In genomic region chr4:5050520-5050955, GRCh38 we compare ENCODE assay signal across 8 cellular contexts. TPM values are rescaled to one million over a fixed set of nuclear protein-coding genes. Genes with fewer than 3 reads are reported as not detected.
DNase-seq lines count a peak whose midpoint lies in the region; ATAC-seq and TF ChIP-seq lines count a peak whose summit lies in the region.

No MANE protein-coding gene starts in this region.

- TF ChIP-seq RAD21 in IMR-90 (IDR thresholded peaks at IDR 0.05; ENCODE audit: low read length): peak; percentile 90

- CTCF ChIA-PET in activated CD4-positive, alpha-beta memory T cell treated with anti-CD3 and anti-CD28 coated beads for 36 hours (lab: Charles Lee): interaction anchor here (0.5 to 1.2 kb wide), 3 partner anchors 408 to 762 kb away, joined by 3 to 4 read pairs (median 3); no protein-coding TSS in a partner anchor
- CTCF ChIA-PET in activated CD4-positive, alpha-beta memory T cell treated with anti-CD3 and anti-CD28 coated beads, Interleukin-2, amount 10 ng/mL, durations not matched to agents 7 days and 5 days (lab: Charles Lee): interaction anchor here (0.9 kb wide), 1 partner anchor 762 kb away, joined by 3 read pairs; no protein-coding TSS in a partner anchor
- CTCF ChIA-PET in IMR-90 (lab: Yijun Ruan, JAX): interaction anchor here (0.9 to 1.6 kb wide), 6 partner anchors 13 to 359 kb away, joined by 3 to 5 read pairs (median 4); no protein-coding TSS in a partner anchor

- 0 out of 2 replicates have a peak overlapping the region, but pooled peaks have one; percentile 7 for H3K18ac ChIP-seq in IMR-90 (ENCODE audit: low read depth, low read length)

- H2BK5ac ChIP-seq in IMR-90 (ENCODE audit: low read depth, low read length, poor library complexity, severe bottlenecking): no peak overlapping the region

- ATAC-seq in IMR-90 (ENCODE audit: low read depth): peak; percentile 76

- peak overlapping the region; percentile 53 for H3K4me3 ChIP-seq in IMR-90 (ENCODE audit: insufficient read depth, low read depth, low read length)

- peak overlapping the region; percentile 70 for H2AK9ac ChIP-seq in IMR-90 (replicated peaks; ENCODE audit: low read depth, low read length, poor library complexity)

- peak overlapping the region; percentile 78 to 91 for H4K8ac ChIP-seq in IMR-90 (ENCODE audit: low read depth in 2 of 2, low read length in 2 of 2)

- H3K79me1 ChIP-seq in IMR-90 (ENCODE audit: low read depth in 1 of 2, low read length in 2 of 2): peaks cover 0 to 20% of the 10 kb centered on the region in 2 experiments; a peak in 3 of 4 replicates

- TF ChIP-seq POLR2A in IMR-90 (IDR thresholded peaks at IDR 0.05; ENCODE audit: low read depth, low read length): peak; percentile 6; the same call in 1 of the 2 replicates

- 0 out of 2 replicates have a peak overlapping the region, but pooled peaks have one; percentile 49 for H2AK5ac ChIP-seq in IMR-90 (ENCODE audit: low read depth, low read length)

- peak overlapping the region; percentile 96 for H3K14ac ChIP-seq in IMR-90 (replicated peaks; ENCODE audit: low read depth, low read length)

- dilution Hi-C loops in IMR-90 (cut with HindIII; ENCODE audit: low sequenced_read_pairs, unreplicated experiment): no loop called here

- BruUV-seq in IMR-90 (replicated peaks; lab: Mats Ljungman, UMichigan): no TSS peak

- peak overlapping the region; percentile 89 for H4K91ac ChIP-seq in IMR-90 (ENCODE audit: insufficient read depth, low read depth, low read length)

- no peak overlapping the region; the same call in 1 of the 2 replicates for H2BK20ac ChIP-seq in IMR-90 (ENCODE audit: low read depth, low read length)

- peak overlapping the region; percentile 93 for H3K23ac ChIP-seq in IMR-90 (ENCODE audit: low read depth, low read length)

- peaks cover 5% of the 10 kb centered on the region for H3K4me1 Mint-ChIP-seq in activated CD4-positive, alpha-beta memory T cell treated with anti-CD3 and anti-CD28 coated beads for 36 hours (ENCODE audit: low read depth)
- peaks cover 10% of the 10 kb centered on the region for H3K4me1 Mint-ChIP-seq in activated CD4-positive, alpha-beta memory T cell treated with anti-CD3 and anti-CD28 coated beads, Interleukin-2, amount 10 ng/mL, durations not matched to agents 7 days and 5 days

- peak overlapping the region; percentile 61 for H3K27ac ChIP-seq in IMR-90 (ENCODE audit: insufficient read depth, low read length)

- in situ Hi-C loops in IMR-90 (cut with MboI; ENCODE audit: low sequenced_read_pairs): no loop called here

- peak overlapping the region; percentile 67; the same call in 1 of the 3 replicates for H2BK15ac ChIP-seq in IMR-90 (ENCODE audit: low read depth, low read length)

- H3K27me3 Mint-ChIP-seq in activated CD4-positive, alpha-beta memory T cell treated with anti-CD3 and anti-CD28 coated beads for 36 hours: peaks cover 51% of the 10 kb centered on the region
- H3K27me3 Mint-ChIP-seq in activated CD4-positive, alpha-beta memory T cell treated with anti-CD3 and anti-CD28 coated beads, Interleukin-2, amount 10 ng/mL, durations not matched to agents 7 days and 5 days: peaks cover 38% of the 10 kb centered on the region

- POLR2A ChIA-PET in activated CD4-positive, alpha-beta memory T cell treated with anti-CD3 and anti-CD28 coated beads for 36 hours (lab: Charles Lee): no interaction called here
- POLR2A ChIA-PET in activated CD4-positive, alpha-beta memory T cell treated with anti-CD3 and anti-CD28 coated beads, Interleukin-2, amount 10 ng/mL, durations not matched to agents 7 days and 5 days (lab: Charles Lee): no interaction called here
- POLR2A ChIA-PET in IMR-90 (lab: Charles Lee; ENCODE audit: unreplicated experiment): interaction anchor here (0.6 kb wide), 1 partner anchor 93 kb away, joined by 4 read pairs; no protein-coding TSS in a partner anchor

- WGBS in IMR-90 (ENCODE audit: extremely low coverage in 2 of 2, insufficient read length in 1 of 2), 2 experiments: 2% methylated on average over 13 of the region's 25 CpGs; no CpG with 5 or more reads in 1 of the 2 experiments

- DNase-seq in activated CD4-positive, alpha-beta memory T cell treated with anti-CD3 and anti-CD28 coated beads for 36 hours: peak; percentile 43
- DNase-seq in activated CD4-positive, alpha-beta memory T cell treated with anti-CD3 and anti-CD28 coated beads, Interleukin-2, amount 10 ng/mL, durations not matched to agents 7 days and 5 days: no peak
- DNase-seq in IMR-90 (peak; percentile 83), SK-N-DZ (ENCODE audit: low spot score) (peak; percentile 79), dermis blood vessel endothelial cell (peak; percentile 92), left kidney (ENCODE audit: low read depth, low spot score) (peak; percentile 89)
- peak; percentile 59 for DNase-seq in stimulated activated CD4-positive, alpha-beta T cell treated with anti-CD3 and anti-CD28 coated beads, Interleukin-15, amount 100 ng/mL, for 24 hours
- DNase-seq in activated effector memory CD4-positive, alpha-beta T cell treated with Interleukin-2 at 50 U/mL for 16 hours: no peak

- no peaks in the 10 kb centered on the region for H3K36me3 Mint-ChIP-seq in activated CD4-positive, alpha-beta memory T cell treated with anti-CD3 and anti-CD28 coated beads for 36 hours
- no peaks in the 10 kb centered on the region for H3K36me3 Mint-ChIP-seq in activated CD4-positive, alpha-beta memory T cell treated with anti-CD3 and anti-CD28 coated beads, Interleukin-2, amount 10 ng/mL, durations not matched to agents 7 days and 5 days (ENCODE audit: low read depth)

- H2AFZ ChIP-seq in IMR-90 (replicated peaks; ENCODE audit: low read length, poor library complexity): peak overlapping the region; percentile 93

- no peaks in the 10 kb centered on the region for H3K9me3 Mint-ChIP-seq in activated CD4-positive, alpha-beta memory T cell treated with anti-CD3 and anti-CD28 coated beads for 36 hours
- H3K9me3 Mint-ChIP-seq in activated CD4-positive, alpha-beta memory T cell treated with anti-CD3 and anti-CD28 coated beads, Interleukin-2, amount 10 ng/mL, durations not matched to agents 7 days and 5 days: no peaks in the 10 kb centered on the region

- intact Hi-C loops in activated CD4-positive, alpha-beta memory T cell treated with anti-CD3 and anti-CD28 coated beads for 36 hours (cut with micrococcal nuclease): loop anchor here (2.0 kb wide), 1 partner anchor 762 kb away; no protein-coding TSS in a partner anchor
- intact Hi-C loops in IMR-90 (cut with micrococcal nuclease): loop anchor here (1.0 to 10.0 kb wide), 10 partner anchors 55 to 762 kb away; partner anchors contain the start of gene EVC2

- H3K9me3 ChIP-seq in IMR-90 (ENCODE audit: control insufficient read depth, insufficient read depth, low read length): no peaks in the 10 kb centered on the region

- peak; percentile 85 for TF ChIP-seq CTCF in IMR-90 (conservative IDR thresholded peaks at IDR 0.05; ENCODE audit: low read depth, low read length)

- H3K27ac Mint-ChIP-seq in activated CD4-positive, alpha-beta memory T cell treated with anti-CD3 and anti-CD28 coated beads for 36 hours: no peak overlapping the region
- H3K27ac Mint-ChIP-seq in activated CD4-positive, alpha-beta memory T cell treated with anti-CD3 and anti-CD28 coated beads, Interleukin-2, amount 10 ng/mL, durations not matched to agents 7 days and 5 days: no peak overlapping the region

- H4K5ac ChIP-seq in IMR-90 (ENCODE audit: low read depth, low read length): peak overlapping the region; percentile 18; the same call in 1 of the 2 replicates

- peak overlapping the region; percentile 84 for H3K4ac ChIP-seq in IMR-90 (ENCODE audit: low read depth, low read length)

- H3K9me1 ChIP-seq in IMR-90 (ENCODE audit: insufficient read depth, low read length): no peaks in the 10 kb centered on the region; the same call in 1 of the 2 replicates

- no peaks in the 10 kb centered on the region for H3K27me3 ChIP-seq in IMR-90 (ENCODE audit: control insufficient read depth, insufficient read depth, low read length)

- peaks cover 3% of the 10 kb centered on the region; the same call in 1 of the 2 replicates for H4K20me1 ChIP-seq in IMR-90 (ENCODE audit: insufficient read depth, low read length)

- peak overlapping the region; percentile 87; the same call in 1 of the 2 replicates for H3K56ac ChIP-seq in IMR-90 (ENCODE audit: extremely low read depth, insufficient read depth, low read length)

- H3K4me3 Mint-ChIP-seq in activated CD4-positive, alpha-beta memory T cell treated with anti-CD3 and anti-CD28 coated beads for 36 hours: no peak overlapping the region
- no peak overlapping the region for H3K4me3 Mint-ChIP-seq in activated CD4-positive, alpha-beta memory T cell treated with anti-CD3 and anti-CD28 coated beads, Interleukin-2, amount 10 ng/mL, durations not matched to agents 7 days and 5 days

- peak overlapping the region; percentile 87 for H3K9ac ChIP-seq in IMR-90 (ENCODE audit: low read depth, low read length)

- H3K4me1 ChIP-seq in IMR-90 (ENCODE audit: control insufficient read depth, insufficient read depth, low read length): peaks cover 2% of the 10 kb centered on the region; the same call in 1 of the 2 replicates

- no peaks in the 10 kb centered on the region for H3K36me3 ChIP-seq in IMR-90 (ENCODE audit: control insufficient read depth, insufficient read depth, low read length)

- H2BK120ac ChIP-seq in IMR-90 (ENCODE audit: low read depth, low read length): peak overlapping the region; percentile 91

- peak overlapping the region; percentile 79 for H3K4me2 ChIP-seq in IMR-90 (ENCODE audit: low read depth, low read length)

RNA-seq across cellular contexts. Expression of gene STK32B, which starts 0.7 kb away (rescaled TPM):
- not detected for total RNA-seq in activated CD4-positive, alpha-beta memory T cell treated with anti-CD3 and anti-CD28 coated beads for 36 hours
- not detected for total RNA-seq in activated CD4-positive, alpha-beta memory T cell treated with anti-CD3 and anti-CD28 coated beads, Interleukin-2, amount 10 ng/mL, durations not matched to agents 7 days and 5 days
- total RNA-seq in IMR-90 (2012; rRNA removed): 5.8 and 6.3 TPM in 2 replicates
- polyA plus RNA-seq in IMR-90 (2012; rRNA removed): 5.3 and 5.5 TPM in 2 replicates
- polyA plus RNA-seq in IMR-90 (2012; cell fraction: cytosol; rRNA removed): 3.4 and 3.9 TPM in 2 replicates
- 5.2 and 6.8 TPM in 2 replicates for polyA plus RNA-seq in IMR-90 (2012; cell fraction: nucleus; rRNA removed; ENCODE audit: low replicate concordance)
- polyA plus RNA-seq in SK-N-DZ (2014; cell fraction: cytosol; rRNA removed): 3.9 and 6.1 TPM in 2 replicates
- polyA plus RNA-seq in SK-N-DZ (2014; cell fraction: nucleus; rRNA removed): 4.1 and 4.7 TPM in 2 replicates
- total RNA-seq in dermis blood vessel endothelial cell: 24.2 and 24.6 TPM in 2 replicates

RNA-seq across cellular contexts. Expression of gene CYTL1, which starts 31.3 kb away (rescaled TPM):
- not detected for total RNA-seq in activated CD4-positive, alpha-beta memory T cell treated with anti-CD3 and anti-CD28 coated beads for 36 hours
- not detected for total RNA-seq in activated CD4-positive, alpha-beta memory T cell treated with anti-CD3 and anti-CD28 coated beads, Interleukin-2, amount 10 ng/mL, durations not matched to agents 7 days and 5 days
- total RNA-seq in IMR-90 (2012; rRNA removed) (1.3 and 1.4 TPM in 2 replicates), dermis blood vessel endothelial cell (28.9 and 57.5 TPM in 2 replicates)
- 5.8 and 7.4 TPM in 2 replicates for polyA plus RNA-seq in IMR-90 (2012; rRNA removed)
- polyA plus RNA-seq in IMR-90 (2012; cell fraction: cytosol; rRNA removed): 2.9 and 20.0 TPM in 2 replicates
- 1.0 and 5.5 TPM in 2 replicates for polyA plus RNA-seq in IMR-90 (2012; cell fraction: nucleus; rRNA removed; ENCODE audit: low replicate concordance)
- polyA plus RNA-seq in SK-N-DZ (2014; cell fraction: cytosol; rRNA removed): 0.65 and 1.2 TPM in 2 replicates
- 2.3 and 2.4 TPM in 2 replicates for polyA plus RNA-seq in SK-N-DZ (2014; cell fraction: nucleus; rRNA removed)

Comparison
In these comparisons a context has a peak if more than half of its experiments do, and no peak if none do; other contexts are left out.
1. DNase-seq: peak in activated CD4-positive, alpha-beta memory T cell treated with anti-CD3 and anti-CD28 coated beads for 36 hours (single experiment), IMR-90 (single experiment), SK-N-DZ (single experiment), dermis blood vessel endothelial cell (single experiment), left kidney (single experiment) and stimulated activated CD4-positive, alpha-beta T cell treated with anti-CD3 and anti-CD28 coated beads, Interleukin-15, amount 100 ng/mL, for 24 hours (single experiment); none in activated CD4-positive, alpha-beta memory T cell treated with anti-CD3 and anti-CD28 coated beads, Interleukin-2, amount 10 ng/mL, durations not matched to agents 7 days and 5 days (single experiment) and activated effector memory CD4-positive, alpha-beta T cell treated with Interleukin-2 at 50 U/mL for 16 hours (single experiment).
2. RNA of gene CYTL1, which starts 31.3 kb away (total RNA-seq): 28.9 to 57.5 TPM in dermis blood vessel endothelial cell; 1.3 to 1.4 TPM in IMR-90, not detected in activated CD4-positive, alpha-beta memory T cell treated with anti-CD3 and anti-CD28 coated beads for 36 hours and not detected in activated CD4-positive, alpha-beta memory T cell treated with anti-CD3 and anti-CD28 coated beads, Interleukin-2, amount 10 ng/mL, durations not matched to agents 7 days and 5 days; every median in the first group is over 10 times any median in the second.